Comparison of ENCODE assay signal across 2 cellular contexts in the genomic region with DNA sequence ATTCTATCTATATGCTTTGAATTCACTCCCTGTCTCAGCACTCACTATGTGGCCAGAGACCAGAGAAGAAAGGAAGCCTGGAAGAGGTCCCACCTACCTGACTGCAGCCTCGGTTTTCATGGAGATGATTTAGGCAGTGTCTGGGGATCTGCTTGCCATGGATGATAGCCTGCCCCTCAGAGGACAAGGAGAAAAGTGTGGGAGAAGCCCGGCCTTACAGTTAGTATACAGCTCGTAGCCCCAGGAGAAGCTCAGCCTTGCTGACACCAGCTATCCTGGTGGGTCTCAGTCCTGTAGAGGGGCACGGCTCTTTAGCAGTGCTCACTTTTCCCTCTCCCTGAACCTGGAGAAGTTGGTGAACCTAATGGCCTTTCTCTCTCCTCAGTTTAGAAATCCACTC.
TF ChIP-seq lines count a peak whose summit lies in the region.

No MANE protein-coding gene starts in this region.

TF ChIP-seq in HepG2, 621 proteins besides CTCF, POLR2A, EP300 and RAD21:
- TF ChIP-seq HOXA7 (CRISPR knock-in tag; IDR thresholded peaks at IDR 0.05) (no peak), ZNF343 (CRISPR knock-in tag; IDR thresholded peaks at IDR 0.05) (no peak)
- TF ChIP-seq, protein P1, sequence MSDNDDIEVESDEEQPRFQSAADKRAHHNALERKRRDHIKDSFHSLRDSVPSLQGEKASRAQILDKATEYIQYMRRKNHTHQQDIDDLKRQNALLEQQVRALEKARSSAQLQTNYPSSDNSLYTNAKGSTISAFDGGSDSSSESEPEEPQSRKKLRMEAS (IDR thresholded peaks at IDR 0.05) = no peak

TF ChIP-seq in WTC11, 78 proteins besides CTCF, POLR2A, EP300 and RAD21:
- TF ChIP-seq TCF7 (CRISPR knock-in tag; IDR thresholded peaks at IDR 0.05; ENCODE audit: low read depth) = no peak
- TF ChIP-seq, protein P1 (CRISPR knock-in tag; IDR thresholded peaks at IDR 0.05) = no peak
- no peak for TF ChIP-seq ZNF423 (CRISPR knock-in tag; IDR thresholded peaks at IDR 0.05)
- TF ChIP-seq JAZF1 (CRISPR knock-in tag; IDR thresholded peaks at IDR 0.05) = no peak
- TF ChIP-seq KAT7 (CRISPR knock-in tag; IDR thresholded peaks at IDR 0.05; ENCODE audit: borderline replicate concordance) = no peak
- TF ChIP-seq, protein P2, sequence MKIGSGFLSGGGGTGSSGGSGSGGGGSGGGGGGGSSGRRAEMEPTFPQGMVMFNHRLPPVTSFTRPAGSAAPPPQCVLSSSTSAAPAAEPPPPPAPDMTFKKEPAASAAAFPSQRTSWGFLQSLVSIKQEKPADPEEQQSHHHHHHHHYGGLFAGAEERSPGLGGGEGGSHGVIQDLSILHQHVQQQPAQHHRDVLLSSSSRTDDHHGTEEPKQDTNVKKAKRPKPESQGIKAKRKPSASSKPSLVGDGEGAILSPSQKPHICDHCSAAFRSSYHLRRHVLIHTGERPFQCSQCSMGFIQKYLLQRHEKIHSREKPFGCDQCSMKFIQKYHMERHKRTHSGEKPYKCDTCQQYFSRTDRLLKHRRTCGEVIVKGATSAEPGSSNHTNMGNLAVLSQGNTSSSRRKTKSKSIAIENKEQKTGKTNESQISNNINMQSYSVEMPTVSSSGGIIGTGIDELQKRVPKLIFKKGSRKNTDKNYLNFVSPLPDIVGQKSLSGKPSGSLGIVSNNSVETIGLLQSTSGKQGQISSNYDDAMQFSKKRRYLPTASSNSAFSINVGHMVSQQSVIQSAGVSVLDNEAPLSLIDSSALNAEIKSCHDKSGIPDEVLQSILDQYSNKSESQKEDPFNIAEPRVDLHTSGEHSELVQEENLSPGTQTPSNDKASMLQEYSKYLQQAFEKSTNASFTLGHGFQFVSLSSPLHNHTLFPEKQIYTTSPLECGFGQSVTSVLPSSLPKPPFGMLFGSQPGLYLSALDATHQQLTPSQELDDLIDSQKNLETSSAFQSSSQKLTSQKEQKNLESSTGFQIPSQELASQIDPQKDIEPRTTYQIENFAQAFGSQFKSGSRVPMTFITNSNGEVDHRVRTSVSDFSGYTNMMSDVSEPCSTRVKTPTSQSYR (CRISPR knock-in tag; IDR thresholded peaks at IDR 0.05) = no peak
- no peak for TF ChIP-seq CREM (CRISPR knock-in tag; IDR thresholded peaks at IDR 0.05)
- TF ChIP-seq OVOL2 (CRISPR knock-in tag; IDR thresholded peaks at IDR 0.05; ENCODE audit: borderline replicate concordance) = no peak
- no peak for TF ChIP-seq ZNF138 (CRISPR knock-in tag; conservative IDR thresholded peaks at IDR 0.05)
- no peak for TF ChIP-seq JUN (CRISPR knock-in tag; IDR thresholded peaks at IDR 0.05)
- TF ChIP-seq, protein P3, sequence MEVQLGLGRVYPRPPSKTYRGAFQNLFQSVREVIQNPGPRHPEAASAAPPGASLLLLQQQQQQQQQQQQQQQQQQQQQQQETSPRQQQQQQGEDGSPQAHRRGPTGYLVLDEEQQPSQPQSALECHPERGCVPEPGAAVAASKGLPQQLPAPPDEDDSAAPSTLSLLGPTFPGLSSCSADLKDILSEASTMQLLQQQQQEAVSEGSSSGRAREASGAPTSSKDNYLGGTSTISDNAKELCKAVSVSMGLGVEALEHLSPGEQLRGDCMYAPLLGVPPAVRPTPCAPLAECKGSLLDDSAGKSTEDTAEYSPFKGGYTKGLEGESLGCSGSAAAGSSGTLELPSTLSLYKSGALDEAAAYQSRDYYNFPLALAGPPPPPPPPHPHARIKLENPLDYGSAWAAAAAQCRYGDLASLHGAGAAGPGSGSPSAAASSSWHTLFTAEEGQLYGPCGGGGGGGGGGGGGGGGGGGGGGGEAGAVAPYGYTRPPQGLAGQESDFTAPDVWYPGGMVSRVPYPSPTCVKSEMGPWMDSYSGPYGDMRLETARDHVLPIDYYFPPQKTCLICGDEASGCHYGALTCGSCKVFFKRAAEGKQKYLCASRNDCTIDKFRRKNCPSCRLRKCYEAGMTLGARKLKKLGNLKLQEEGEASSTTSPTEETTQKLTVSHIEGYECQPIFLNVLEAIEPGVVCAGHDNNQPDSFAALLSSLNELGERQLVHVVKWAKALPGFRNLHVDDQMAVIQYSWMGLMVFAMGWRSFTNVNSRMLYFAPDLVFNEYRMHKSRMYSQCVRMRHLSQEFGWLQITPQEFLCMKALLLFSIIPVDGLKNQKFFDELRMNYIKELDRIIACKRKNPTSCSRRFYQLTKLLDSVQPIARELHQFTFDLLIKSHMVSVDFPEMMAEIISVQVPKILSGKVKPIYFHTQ (CRISPR knock-in tag; IDR thresholded peaks at IDR 0.05) = no peak
- TF ChIP-seq, protein P4, sequence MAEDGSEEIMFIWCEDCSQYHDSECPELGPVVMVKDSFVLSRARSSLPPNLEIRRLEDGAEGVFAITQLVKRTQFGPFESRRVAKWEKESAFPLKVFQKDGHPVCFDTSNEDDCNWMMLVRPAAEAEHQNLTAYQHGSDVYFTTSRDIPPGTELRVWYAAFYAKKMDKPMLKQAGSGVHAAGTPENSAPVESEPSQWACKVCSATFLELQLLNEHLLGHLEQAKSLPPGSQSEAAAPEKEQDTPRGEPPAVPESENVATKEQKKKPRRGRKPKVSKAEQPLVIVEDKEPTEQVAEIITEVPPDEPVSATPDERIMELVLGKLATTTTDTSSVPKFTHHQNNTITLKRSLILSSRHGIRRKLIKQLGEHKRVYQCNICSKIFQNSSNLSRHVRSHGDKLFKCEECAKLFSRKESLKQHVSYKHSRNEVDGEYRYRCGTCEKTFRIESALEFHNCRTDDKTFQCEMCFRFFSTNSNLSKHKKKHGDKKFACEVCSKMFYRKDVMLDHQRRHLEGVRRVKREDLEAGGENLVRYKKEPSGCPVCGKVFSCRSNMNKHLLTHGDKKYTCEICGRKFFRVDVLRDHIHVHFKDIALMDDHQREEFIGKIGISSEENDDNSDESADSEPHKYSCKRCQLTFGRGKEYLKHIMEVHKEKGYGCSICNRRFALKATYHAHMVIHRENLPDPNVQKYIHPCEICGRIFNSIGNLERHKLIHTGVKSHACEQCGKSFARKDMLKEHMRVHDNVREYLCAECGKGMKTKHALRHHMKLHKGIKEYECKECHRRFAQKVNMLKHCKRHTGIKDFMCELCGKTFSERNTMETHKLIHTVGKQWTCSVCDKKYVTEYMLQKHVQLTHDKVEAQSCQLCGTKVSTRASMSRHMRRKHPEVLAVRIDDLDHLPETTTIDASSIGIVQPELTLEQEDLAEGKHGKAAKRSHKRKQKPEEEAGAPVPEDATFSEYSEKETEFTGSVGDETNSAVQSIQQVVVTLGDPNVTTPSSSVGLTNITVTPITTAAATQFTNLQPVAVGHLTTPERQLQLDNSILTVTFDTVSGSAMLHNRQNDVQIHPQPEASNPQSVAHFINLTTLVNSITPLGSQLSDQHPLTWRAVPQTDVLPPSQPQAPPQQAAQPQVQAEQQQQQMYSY (CRISPR knock-in tag; IDR thresholded peaks at IDR 0.05) = no peak
- TF ChIP-seq, protein P5, sequence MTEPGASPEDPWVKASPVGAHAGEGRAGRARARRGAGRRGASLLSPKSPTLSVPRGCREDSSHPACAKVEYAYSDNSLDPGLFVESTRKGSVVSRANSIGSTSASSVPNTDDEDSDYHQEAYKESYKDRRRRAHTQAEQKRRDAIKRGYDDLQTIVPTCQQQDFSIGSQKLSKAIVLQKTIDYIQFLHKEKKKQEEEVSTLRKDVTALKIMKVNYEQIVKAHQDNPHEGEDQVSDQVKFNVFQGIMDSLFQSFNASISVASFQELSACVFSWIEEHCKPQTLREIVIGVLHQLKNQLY (CRISPR knock-in tag; IDR thresholded peaks at IDR 0.05) = no peak
- no peak for TF ChIP-seq FOXK1 (CRISPR knock-in tag; IDR thresholded peaks at IDR 0.05)
- TF ChIP-seq, protein P6, sequence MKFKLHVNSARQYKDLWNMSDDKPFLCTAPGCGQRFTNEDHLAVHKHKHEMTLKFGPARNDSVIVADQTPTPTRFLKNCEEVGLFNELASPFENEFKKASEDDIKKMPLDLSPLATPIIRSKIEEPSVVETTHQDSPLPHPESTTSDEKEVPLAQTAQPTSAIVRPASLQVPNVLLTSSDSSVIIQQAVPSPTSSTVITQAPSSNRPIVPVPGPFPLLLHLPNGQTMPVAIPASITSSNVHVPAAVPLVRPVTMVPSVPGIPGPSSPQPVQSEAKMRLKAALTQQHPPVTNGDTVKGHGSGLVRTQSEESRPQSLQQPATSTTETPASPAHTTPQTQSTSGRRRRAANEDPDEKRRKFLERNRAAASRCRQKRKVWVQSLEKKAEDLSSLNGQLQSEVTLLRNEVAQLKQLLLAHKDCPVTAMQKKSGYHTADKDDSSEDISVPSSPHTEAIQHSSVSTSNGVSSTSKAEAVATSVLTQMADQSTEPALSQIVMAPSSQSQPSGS (CRISPR knock-in tag; IDR thresholded peaks at IDR 0.05; ENCODE audit: borderline replicate concordance, low read depth) = no peak
- TF ChIP-seq RELA (CRISPR knock-in tag; IDR thresholded peaks at IDR 0.05; ENCODE audit: borderline replicate concordance) = no peak
- no peak for TF ChIP-seq EMX1 (CRISPR knock-in tag; IDR thresholded peaks at IDR 0.05)
- TF ChIP-seq, protein P7, sequence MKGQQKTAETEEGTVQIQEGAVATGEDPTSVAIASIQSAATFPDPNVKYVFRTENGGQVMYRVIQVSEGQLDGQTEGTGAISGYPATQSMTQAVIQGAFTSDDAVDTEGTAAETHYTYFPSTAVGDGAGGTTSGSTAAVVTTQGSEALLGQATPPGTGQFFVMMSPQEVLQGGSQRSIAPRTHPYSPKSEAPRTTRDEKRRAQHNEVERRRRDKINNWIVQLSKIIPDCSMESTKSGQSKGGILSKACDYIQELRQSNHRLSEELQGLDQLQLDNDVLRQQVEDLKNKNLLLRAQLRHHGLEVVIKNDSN (CRISPR knock-in tag; IDR thresholded peaks at IDR 0.05) = no peak
